In the genomic region with DNA sequence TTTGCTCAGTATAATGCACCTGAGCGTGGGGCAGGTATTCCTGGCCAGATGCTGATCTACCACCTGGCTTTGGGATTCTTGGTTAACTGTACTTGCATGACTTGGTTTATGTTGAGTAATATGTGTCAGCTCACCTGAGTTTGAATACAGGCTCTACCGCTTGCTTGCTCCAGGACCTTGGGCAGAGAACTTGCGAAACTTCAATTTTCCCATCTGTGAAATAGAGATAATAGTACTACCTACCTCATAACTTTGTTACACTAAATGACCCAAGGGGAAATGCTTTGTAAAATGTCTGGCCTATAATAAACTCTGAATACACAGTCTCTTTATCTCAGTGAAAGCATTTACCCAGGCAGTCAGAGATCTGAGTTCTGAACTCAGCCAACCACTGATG, we compare ENCODE assay signal across 21 cellular contexts. TPM values are rescaled to one million over a fixed set of nuclear protein-coding genes. Genes with fewer than 3 reads are reported as not detected.
DNase-seq lines count a peak whose midpoint lies in the region; ATAC-seq, FAIRE-seq and TF ChIP-seq lines count a peak whose summit lies in the region.
"Had no signal": no experiment of that assay in that cellular context is flagged by ENCODE, and none has a peak within 500 bp of the region (broad histone marks: within the 10 kb centered on the region; RNA-seq: fewer than 3 reads in every experiment).

No MANE protein-coding gene starts in this region.

- TF ChIP-seq CTCF in RWPE2 (IDR thresholded peaks at IDR 0.05; ENCODE audit: poor library complexity, severe bottlenecking) = no peak
- no peak for TF ChIP-seq CTCF in endodermal cell (conservative IDR thresholded peaks at IDR 0.05)
- no peak for TF ChIP-seq CTCF in osteoblast (IDR thresholded peaks at IDR 0.05; ENCODE audit: extremely low read depth, low read depth, low read length)

- peak overlapping the region; percentile 79 for H3K27ac ChIP-seq in GM23248
- H3K27ac ChIP-seq in RWPE2 (ENCODE audit: poor library complexity, severe bottlenecking) = peak overlapping the region; percentile 44
- no peak overlapping the region for H3K27ac ChIP-seq in endodermal cell (ENCODE audit: low read depth, low read length)
- peak overlapping the region; percentile 66 for H3K27ac ChIP-seq in osteoblast (ENCODE audit: low read depth, low read length)
- H3K27ac ChIP-seq: ascending aorta, coronary artery, pancreas had no signal

- H3K4me3 ChIP-seq in GM23248 (no peak overlapping the region), RWPE2 (ENCODE audit: severe bottlenecking) (no peak overlapping the region), endodermal cell (ENCODE audit: low read length) (peak overlapping the region; percentile 5), osteoblast (ENCODE audit: insufficient read depth, low read length) (no peak overlapping the region)
- H3K4me3 ChIP-seq: ascending aorta, coronary artery, pancreas had no signal

- peaks cover 12% of the 10 kb centered on the region for H3K4me1 Mint-ChIP-seq in endodermal cell

- in situ Hi-C loops in GM23248 (cut with MboI) = no loop called here

- H3K9me3 ChIP-seq in GM23248 (ENCODE audit: low read depth) = no peaks in the 10 kb centered on the region
- no peaks in the 10 kb centered on the region for H3K9me3 ChIP-seq in RWPE2 (ENCODE audit: severe bottlenecking)
- H3K9me3 ChIP-seq in endodermal cell (ENCODE audit: control insufficient read depth, low read length) = no peaks in the 10 kb centered on the region
- H3K9me3 ChIP-seq in osteoblast (ENCODE audit: low read depth, low read length) = no peaks in the 10 kb centered on the region
- H3K9me3 ChIP-seq: ascending aorta, pancreas had no signal

- FAIRE-seq in HTR-8/SVneo (lab: Jason Lieb, UNC) = no peak
- FAIRE-seq: pancreas had no signal

- no peak overlapping the region for H3K27ac Mint-ChIP-seq in endodermal cell
- no peak overlapping the region for H3K27ac Mint-ChIP-seq in activated naive CD4-positive, alpha-beta T cell treated with anti-CD3 and anti-CD28 coated beads, Interleukin-2, amount 50 U/mL, for 72 hours
- H3K27ac Mint-ChIP-seq: activated CD4-positive, alpha-beta T cell treated with anti-CD3 and anti-CD28 coated beads, Interleukin-2, amount 10 ng/mL, durations not matched to agents 7 days and 5 days had no signal

- H3K9me3 Mint-ChIP-seq in endodermal cell = no peaks in the 10 kb centered on the region
- H3K9me3 Mint-ChIP-seq in activated naive CD4-positive, alpha-beta T cell treated with anti-CD3 and anti-CD28 coated beads, Interleukin-2, amount 50 U/mL, for 72 hours = no peaks in the 10 kb centered on the region
- H3K9me3 Mint-ChIP-seq: activated CD4-positive, alpha-beta T cell treated with anti-CD3 and anti-CD28 coated beads, Interleukin-2, amount 10 ng/mL, durations not matched to agents 7 days and 5 days had no signal

- DNase-seq in GM23248 (no peak), RWPE2 (ENCODE audit: low spot score) (no peak), endodermal cell (no peak), osteoblast (ENCODE audit: insufficient read length, low spot score, missing footprints) (no peak), HTR-8/SVneo (ENCODE audit: insufficient read length, low spot score) (no peak), glomerular visceral epithelial cell (ENCODE audit: extremely low spot score) (no peak)
- DNase-seq in activated naive CD4-positive, alpha-beta T cell treated with anti-CD3 and anti-CD28 coated beads, Interleukin-2, amount 50 U/mL, for 72 hours (ENCODE audit: low spot score in 2 of 2) = no peak
- DNase-seq: activated CD4-positive, alpha-beta T cell treated with anti-CD3 and anti-CD28 coated beads, Interleukin-2, amount 10 ng/mL, durations not matched to agents 7 days and 5 days; activated naive CD4-positive, alpha-beta T cell; AML-193; head of caudate nucleus; Karpas-422; NCI-H1105 treated with DMSO at 0.1 percent for 48 hours; NCI-H2171; pancreas; stimulated activated CD4-positive, alpha-beta T cell treated with anti-CD3 and anti-CD28 coated beads, Interleukin-4, amount 100 ng/mL, for 1 hour; substantia nigra; T-helper 9 cell had no signal

- H3K27me3 Mint-ChIP-seq in endodermal cell (ENCODE audit: insufficient read depth) = no peaks in the 10 kb centered on the region
- H3K27me3 Mint-ChIP-seq: activated CD4-positive, alpha-beta T cell treated with anti-CD3 and anti-CD28 coated beads, Interleukin-2, amount 10 ng/mL, durations not matched to agents 7 days and 5 days had no signal

- H3F3A ChIP-seq in GM23248 (ENCODE audit: insufficient read depth) = peaks cover 37% of the 10 kb centered on the region

- ATAC-seq in RWPE2 (ENCODE audit: low read depth) (no peak; the same call in 1 of the 3 replicates), GM18868 (IDR thresholded peaks at IDR 0.05; ENCODE audit: unreplicated experiment) (no peak)
- no peak for ATAC-seq in activated naive CD4-positive, alpha-beta T cell treated with anti-CD3 and anti-CD28 coated beads, Interleukin-2, amount 50 U/mL, for 72 hours

- no peak overlapping the region for H3K4me3 Mint-ChIP-seq in endodermal cell
- H3K4me3 Mint-ChIP-seq: activated CD4-positive, alpha-beta T cell treated with anti-CD3 and anti-CD28 coated beads, Interleukin-2, amount 10 ng/mL, durations not matched to agents 7 days and 5 days had no signal

- H3K36me3 ChIP-seq in GM23248 (ENCODE audit: low read depth) (peaks cover 16% of the 10 kb centered on the region; the same call in 1 of the 2 replicates), RWPE2 (ENCODE audit: low read depth) (peaks cover 46% of the 10 kb centered on the region), endodermal cell (ENCODE audit: control insufficient read depth, insufficient read depth, low read length) (peaks cover 45% of the 10 kb centered on the region), osteoblast (ENCODE audit: insufficient read depth, low read length) (peaks cover 35% of the 10 kb centered on the region)

- H4K20me1 ChIP-seq in GM23248 (ENCODE audit: insufficient read depth) = 0 out of 2 replicates have a peak, but pooled peaks cover 3% of the 10 kb centered on the region
- peaks cover 30% of the 10 kb centered on the region for H4K20me1 ChIP-seq in osteoblast (ENCODE audit: insufficient read depth, low read length)

- no peaks in the 10 kb centered on the region for H3K9me2 ChIP-seq in GM23248 (ENCODE audit: insufficient read depth)

- H2AFZ ChIP-seq in GM23248 = no peak overlapping the region
- no peak overlapping the region for H2AFZ ChIP-seq in osteoblast (ENCODE audit: low read length)

- WGBS in GM23248 (ENCODE audit: low coverage in 1 of 2, low lambda C conversion rate in 2 of 2, missing lambda C conversion rate in 2 of 2), 2 experiments = 100% methylated on average over 3 of the region's 3 CpGs
- 93% methylated on average over 3 of the region's 3 CpGs; no CpG with 5 or more reads in 1 of the 2 experiments for WGBS in endodermal cell (ENCODE audit: insufficient coverage in 1 of 2, insufficient read length in 1 of 2), 2 experiments

- H3K4me1 ChIP-seq in GM23248 (ENCODE audit: insufficient read depth) = peaks cover 17% of the 10 kb centered on the region
- H3K4me1 ChIP-seq in RWPE2 (ENCODE audit: insufficient read depth, poor library complexity, severe bottlenecking) = peaks cover 11% of the 10 kb centered on the region
- peaks cover 14% of the 10 kb centered on the region for H3K4me1 ChIP-seq in endodermal cell (ENCODE audit: control insufficient read depth, insufficient read depth, low read length)
- H3K4me1 ChIP-seq in osteoblast (ENCODE audit: insufficient read depth, low read length) = peaks cover 24% of the 10 kb centered on the region
- H3K4me1 ChIP-seq: ascending aorta, pancreas had no signal

- no peaks in the 10 kb centered on the region for H3K27me3 ChIP-seq in GM23248 (replicated peaks; ENCODE audit: insufficient read depth)
- no peaks in the 10 kb centered on the region for H3K27me3 ChIP-seq in RWPE2 (ENCODE audit: insufficient read depth, poor library complexity, severe bottlenecking)
- no peaks in the 10 kb centered on the region for H3K27me3 ChIP-seq in endodermal cell (ENCODE audit: control insufficient read depth, insufficient read depth, low read length, poor library complexity, severe bottlenecking)
- H3K27me3 ChIP-seq in osteoblast (ENCODE audit: insufficient read depth, low read length) = no peaks in the 10 kb centered on the region
- H3K27me3 ChIP-seq: ascending aorta, pancreas had no signal

- peaks cover 47% of the 10 kb centered on the region for H3K36me3 Mint-ChIP-seq in endodermal cell (ENCODE audit: low read depth)
- peaks cover 0 to 7% of the 10 kb centered on the region in 2 donors for H3K36me3 Mint-ChIP-seq in activated naive CD4-positive, alpha-beta T cell treated with anti-CD3 and anti-CD28 coated beads, Interleukin-2, amount 50 U/mL, for 72 hours

- H3K9ac ChIP-seq in GM23248 (no peak overlapping the region), endodermal cell (ENCODE audit: extremely low read depth, low read length, poor library complexity, severe bottlenecking) (no peak overlapping the region)

- H3K4me2 ChIP-seq in GM23248 (ENCODE audit: unreplicated experiment) (no peak overlapping the region), osteoblast (ENCODE audit: insufficient read depth, low read length) (peak overlapping the region; percentile 35)

- H3K79me2 ChIP-seq in GM23248 (ENCODE audit: insufficient read depth) = peaks cover 24% of the 10 kb centered on the region
- H3K79me2 ChIP-seq in osteoblast (ENCODE audit: insufficient read depth, low read length) = peaks cover 48% of the 10 kb centered on the region

RNA-seq across cellular contexts. Expression of gene SCAND1, which starts 51.8 kb away (rescaled TPM):
- total RNA-seq in GM23248 (2014; rRNA removed; shearing (Covaris generic)) = 66.6 TPM in 2 replicates
- 127 and 133 TPM in 2 replicates for polyA plus RNA-seq in GM23248 (2016; fragmentation: Nextera tagmentation; extraction: Ambion mirVana)
- total RNA-seq in endodermal cell = 10 to 100 TPM; 56.3 to 59.5 TPM
- polyA plus RNA-seq in endodermal cell (2013, experiment 1 of 2) = 61.7 TPM
- polyA plus RNA-seq in endodermal cell (2013, experiment 2 of 2) = 57.4 TPM
- 69.8 and 74.6 TPM in 2 replicates for total RNA-seq in osteoblast
- 10 to 100 TPM; 25.8 to 37.1 TPM for total RNA-seq in activated naive CD4-positive, alpha-beta T cell treated with anti-CD3 and anti-CD28 coated beads, Interleukin-2, amount 50 U/mL, for 72 hours
